Comparison of ENCODE assay signal across 12 cellular contexts in the genomic region with DNA sequence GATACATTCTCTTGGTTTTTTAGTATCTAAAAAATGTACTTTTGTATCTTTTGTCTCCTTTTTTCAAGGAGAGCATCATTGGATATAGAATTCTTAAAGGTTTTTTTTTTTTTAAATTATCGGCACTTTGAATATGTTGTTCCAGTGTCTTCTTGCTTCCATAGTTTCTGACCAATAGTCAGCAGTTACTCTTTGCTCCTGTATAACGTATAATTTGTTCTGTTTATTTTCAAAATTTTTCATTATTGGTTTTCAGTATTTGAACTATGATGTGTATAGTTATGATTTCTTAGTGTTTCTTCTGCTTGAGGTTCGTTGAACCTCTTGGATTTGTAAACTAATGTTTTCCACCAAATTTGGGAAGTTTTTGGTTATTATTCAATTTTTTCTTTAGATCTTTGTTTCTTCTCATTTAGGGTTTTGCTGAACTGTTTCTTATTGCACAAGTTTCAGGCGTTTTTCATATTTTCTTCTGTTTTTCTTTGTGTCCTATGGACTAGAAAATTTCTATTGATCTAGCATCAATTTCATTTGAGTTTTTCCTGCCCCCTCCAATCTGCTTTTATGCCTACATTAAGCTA.
DNase-seq lines count a peak whose midpoint lies in the region; ATAC-seq and TF ChIP-seq lines count a peak whose summit lies in the region.
"Had no signal": no experiment of that assay in that cellular context is flagged by ENCODE, and none has a peak within 500 bp of the region (broad histone marks: within the 10 kb centered on the region; RNA-seq: fewer than 3 reads in every experiment).

No MANE protein-coding gene starts in this region.

- ATAC-seq in HCT116, result no peak
- ATAC-seq: right cardiac atrium had no signal

- no peak overlapping the region for H3K27ac Mint-ChIP-seq in mesothelial cell of epicardium

- CTCF ChIA-PET in HCT116 (lab: Charles Lee) (no interaction called here), RWPE1 (lab: Yijun Ruan, JAX) (interaction anchor here (0.6 kb wide), 1 partner anchor 15 kb away, joined by 8 read pairs; no protein-coding TSS in a partner anchor)

- H3K9me3 ChIP-seq in HCT116 (ENCODE audit: control insufficient read depth in 1 of 2, insufficient read depth in 1 of 2, low read depth in 1 of 2, low read length in 2 of 2), result peaks cover 4 to 8% of the 10 kb centered on the region in 2 experiments; a peak in 3 of 4 replicates
- H3K9me3 ChIP-seq in transverse colon, result peaks cover 34 to 45% of the 10 kb centered on the region in 2 donors

- peaks cover 82% of the 10 kb centered on the region for H3K36me3 Mint-ChIP-seq in mesothelial cell of epicardium

- in situ Hi-C loops in ACHN (cut with HindIII; ENCODE audit: low pct_ligation_motif_present, low pct_unique_long_range_greater_than_20kb, low sequenced_read_pairs) (no loop called here), transverse colon (cut with MboI; ENCODE audit: low pct_ligation_motif_present in 1 of 4, low pct_unique_long_range_greater_than_20kb in 1 of 4, low sequenced_read_pairs in 3 of 4) (no loop called here)

- TF ChIP-seq EP300 in transverse colon (IDR thresholded peaks at IDR 0.05; ENCODE audit: low read depth), result no peak

- peaks cover 0 to 23% of the 10 kb centered on the region in 2 experiments; a peak in 2 of 4 replicates for H3K36me3 ChIP-seq in HCT116 (ENCODE audit: control insufficient read depth in 1 of 2, insufficient read depth in 2 of 2, low read length in 2 of 2)
- H3K36me3 ChIP-seq in transverse colon, result peaks cover 0 to 77% (median 30%) of the 10 kb centered on the region in 4 donors

- no peak for TF ChIP-seq POLR2A in HCT116 (IDR thresholded peaks at IDR 0.05; ENCODE audit: borderline replicate concordance, extremely low read depth, insufficient read depth, insufficient read length)
- TF ChIP-seq POLR2A in transverse colon (IDR thresholded peaks at IDR 0.05), result no peak

- no peak for TF ChIP-seq RAD21 in HCT116 (IDR thresholded peaks at IDR 0.05; ENCODE audit: low read depth)

- H3K9me2 ChIP-seq in HCT116 (ENCODE audit: insufficient read depth), result no peaks in the 10 kb centered on the region

- no peak for TF ChIP-seq CTCF in HCT116 (IDR thresholded peaks at IDR 0.05 in 2 of 3, conservative IDR thresholded peaks at IDR 0.05 in 1 of 3; ENCODE audit: borderline replicate concordance in 1 of 3, insufficient read depth in 1 of 3, low read depth in 2 of 3, low read length in 2 of 3)
- no peak for TF ChIP-seq CTCF in RWPE1 (conservative IDR thresholded peaks at IDR 0.05; ENCODE audit: low read depth)
- TF ChIP-seq CTCF in transverse colon (IDR thresholded peaks at IDR 0.05), result no peak
- TF ChIP-seq CTCF in mesothelial cell of epicardium (IDR thresholded peaks at IDR 0.05; ENCODE audit: unreplicated experiment), result no peak

- no peaks in the 10 kb centered on the region for H4K20me1 ChIP-seq in HCT116 (ENCODE audit: insufficient read depth)

- DNase-seq in ACHN (peak; percentile 54), HCT116 (ENCODE audit: low read depth, low spot score) (peak; percentile 3), RWPE1 (ENCODE audit: low spot score) (peak; percentile 5), fibroblast of peridontal ligament (ENCODE audit: extremely low read depth) (peak; percentile 38), medulla oblongata (ENCODE audit: extremely low spot score) (no peak), inferior parietal cortex (ENCODE audit: extremely low spot score) (no peak), transverse colon (no peak), mesothelial cell of epicardium (ENCODE audit: low spot score in 2 of 2, unreplicated experiment in 2 of 2) (no peak)
- DNase-seq: activated gamma-delta T cell, Caco-2, left ventricle myocardium inferior, right cardiac atrium had no signal

- BruUV-seq in HCT116 (replicated peaks; lab: Mats Ljungman, UMichigan), result no TSS peak

- no peak overlapping the region for H3K4me3 Mint-ChIP-seq in mesothelial cell of epicardium

- POLR2A ChIA-PET in HCT116 (lab: Charles Lee), result no interaction called here
- POLR2A ChIA-PET in RWPE1 (lab: Yijun Ruan, JAX; ENCODE audit: low non-redundant PET), result no interaction called here

- H3K4me1 ChIP-seq in HCT116 (ENCODE audit: control insufficient read depth in 1 of 2, insufficient read depth in 2 of 2, low read length in 2 of 2) (no peaks in the 10 kb centered on the region), transverse colon (no peaks in the 10 kb centered on the region)
- H3K4me1 ChIP-seq: Caco-2, left ventricle myocardium inferior had no signal

- H3K4me3 ChIP-seq in HCT116 (replicated peaks in 1 of 2; ENCODE audit: low read depth in 1 of 2, low read length in 2 of 2), result no peak overlapping the region
- H3K4me3 ChIP-seq in transverse colon, result no peak overlapping the region
- H3K4me3 ChIP-seq: left ventricle myocardium inferior had no signal

- H3K27me3 ChIP-seq in HCT116 (ENCODE audit: insufficient read depth, low read length) (no peaks in the 10 kb centered on the region), transverse colon (no peaks in the 10 kb centered on the region)

- H3K4me1 Mint-ChIP-seq in mesothelial cell of epicardium, result no peaks in the 10 kb centered on the region

- no peak overlapping the region for H2AFZ ChIP-seq in HCT116 (ENCODE audit: low read depth, low read length, poor library complexity, severe bottlenecking)

- RAD21 ChIA-PET in HCT116 (lab: Charles Lee; ENCODE audit: low non-redundant PET in 1 of 2, low total read pairs in 2 of 2, uncharacterized antibody in 2 of 2, unreplicated experiment in 2 of 2), result no interaction called here

- no peak overlapping the region for H3K9ac ChIP-seq in HCT116 (ENCODE audit: low read length)

- intact Hi-C loops in HCT116 (cut with micrococcal nuclease), result no loop called here
- intact Hi-C loops in transverse colon (cut with DNase I; ENCODE audit: low total_unique reads), result no loop called here

- H3K4me2 ChIP-seq in HCT116 (ENCODE audit: low read length), result no peak overlapping the region

- no peaks in the 10 kb centered on the region for H3K79me2 ChIP-seq in HCT116 (ENCODE audit: insufficient read depth, low read length)

- WGBS in transverse colon (ENCODE audit: low coverage in 1 of 2), 2 donors, result 89 to 90% methylated on average over 4 of the region's 4 CpGs

- peaks cover 47% of the 10 kb centered on the region for H3K9me3 Mint-ChIP-seq in mesothelial cell of epicardium

- H3K27me3 Mint-ChIP-seq in mesothelial cell of epicardium (ENCODE audit: low read depth), result no peaks in the 10 kb centered on the region

- H3K27ac ChIP-seq in HCT116 (ENCODE audit: low read depth, low read length) (no peak overlapping the region), RWPE1 (no peak overlapping the region), transverse colon (no peak overlapping the region)
- H3K27ac ChIP-seq: left ventricle myocardium inferior had no signal

TF ChIP-seq in HCT116, 20 proteins besides CTCF, POLR2A, EP300 and RAD21:
- no peak for TF ChIP-seq REST (IDR thresholded peaks at IDR 0.05; ENCODE audit: low read depth)
- TF ChIP-seq CBX3 (IDR thresholded peaks at IDR 0.05; ENCODE audit: low read depth), result peak; percentile 82; the same call in 1 of the 2 replicates

Comparison
In these comparisons a context has a peak if more than half of its experiments do, and no peak if none do; other contexts are left out.
1. DNase-seq: peak in ACHN (single experiment), HCT116 (single experiment), RWPE1 (single experiment) and fibroblast of peridontal ligament (single experiment); none in medulla oblongata (single experiment), inferior parietal cortex (single experiment), transverse colon (single experiment) and mesothelial cell of epicardium (0 of 2).